Comparison of ENCODE assay signal across 16 cellular contexts in genomic region chrX:103734125-103734760, GRCh38. TPM values are rescaled to one million over a fixed set of nuclear protein-coding genes. Genes with fewer than 3 reads are reported as not detected.
A peak's percentile ranks its signal among the peaks of the same experiment; 100 is the strongest.
DNase-seq lines count a peak whose midpoint lies in the region; ATAC-seq and TF ChIP-seq lines count a peak whose summit lies in the region.
"Had no signal": no experiment of that assay in that cellular context is flagged by ENCODE, and none has a peak within 500 bp of the region (broad histone marks: within the 10 kb centered on the region; RNA-seq: fewer than 3 reads in every experiment).

No MANE protein-coding gene starts in this region.

- H3K4me1 Mint-ChIP-seq in activated naive CD8-positive, alpha-beta T cell treated with anti-CD3 and anti-CD28 coated beads, Interleukin-2, amount 50 U/mL, for 24 hours: peaks cover 9% of the 10 kb centered on the region

- no peaks in the 10 kb centered on the region for H3K36me3 ChIP-seq in right atrium auricular region

- H3K36me3 Mint-ChIP-seq in activated naive CD8-positive, alpha-beta T cell treated with anti-CD3 and anti-CD28 coated beads, Interleukin-2, amount 50 U/mL, for 24 hours (ENCODE audit: low read depth): no peaks in the 10 kb centered on the region
- H3K36me3 Mint-ChIP-seq: naive B cell had no signal

- TF ChIP-seq CTCF in right atrium auricular region (IDR thresholded peaks at IDR 0.05): no peak

- H3K4me1 ChIP-seq in right atrium auricular region: peaks cover 0 to 6% of the 10 kb centered on the region in 2 donors
- H3K4me1 ChIP-seq: body of pancreas had no signal

- peaks cover 3% of the 10 kb centered on the region for H3K27me3 Mint-ChIP-seq in activated naive CD8-positive, alpha-beta T cell treated with anti-CD3 and anti-CD28 coated beads, Interleukin-2, amount 50 U/mL, for 24 hours

- no peaks in the 10 kb centered on the region for H3K9me3 ChIP-seq in right atrium auricular region
- H3K9me3 ChIP-seq: body of pancreas had no signal

- H3K4me3 Mint-ChIP-seq in activated naive CD8-positive, alpha-beta T cell treated with anti-CD3 and anti-CD28 coated beads, Interleukin-2, amount 50 U/mL, for 24 hours: no peak overlapping the region
- H3K4me3 Mint-ChIP-seq: activated T-cell treated with anti-CD3 and anti-CD28 coated beads, Interleukin-2, amount 50 U/mL, for 24 hours; naive B cell had no signal

- no peaks in the 10 kb centered on the region for H3K9me3 Mint-ChIP-seq in activated naive CD8-positive, alpha-beta T cell treated with anti-CD3 and anti-CD28 coated beads, Interleukin-2, amount 50 U/mL, for 24 hours
- H3K9me3 Mint-ChIP-seq: activated T-cell treated with anti-CD3 and anti-CD28 coated beads, Interleukin-2, amount 50 U/mL, for 24 hours had no signal

- ATAC-seq in activated naive CD8-positive, alpha-beta T cell treated with anti-CD3 and anti-CD28 coated beads, Interleukin-2, amount 50 U/mL, for 24 hours: peak; percentile 90
- no peak for ATAC-seq in HG02970 (IDR thresholded peaks at IDR 0.05; ENCODE audit: low FRiP score, unreplicated experiment)
- ATAC-seq: body of pancreas, left colon, SK-N-SH treated with all-trans-retinoic acid at 6 μM for 48 hours had no signal

- H3K27ac Mint-ChIP-seq in activated naive CD8-positive, alpha-beta T cell treated with anti-CD3 and anti-CD28 coated beads, Interleukin-2, amount 50 U/mL, for 24 hours: no peak overlapping the region
- H3K27ac Mint-ChIP-seq: activated T-cell treated with anti-CD3 and anti-CD28 coated beads, Interleukin-2, amount 50 U/mL, for 24 hours had no signal

- DNase-seq in NCI-H748 (lab: John Stamatoyannopoulos, UW; ENCODE audit: unreplicated experiment): peak; percentile 1
- no peak for DNase-seq in NCI-H748 treated with DMSO at 0.1 percent for 48 hours (lab: John Stamatoyannopoulos, UW)
- peak in 2 of 3 experiments; percentile 37 to 71 for DNase-seq in NCI-H1417 (lab: John Stamatoyannopoulos, UW)
- DNase-seq in activated naive CD8-positive, alpha-beta T cell treated with anti-CD3 and anti-CD28 coated beads, Interleukin-2, amount 50 U/mL, for 24 hours: peak; percentile 1
- DNase-seq in lung microvascular endothelial cell (ENCODE audit: low read depth in 2 of 2): peak; percentile 24 to 35
- DNase-seq in right atrium auricular region (ENCODE audit: low spot score): no peak
- no peak for DNase-seq in iPS-NIHi11 (ENCODE audit: low spot score)
- DNase-seq: activated T-cell treated with anti-CD3 and anti-CD28 coated beads, Interleukin-2, amount 50 U/mL, for 24 hours; body of pancreas; H7; left colon; naive B cell; NCI-H1694; retina had no signal

- H3K4me3 ChIP-seq in right atrium auricular region: no peak overlapping the region
- H3K4me3 ChIP-seq: body of pancreas had no signal

- no peak overlapping the region for H3K27ac ChIP-seq in right atrium auricular region
- H3K27ac ChIP-seq: body of pancreas had no signal

- H3K27me3 ChIP-seq in right atrium auricular region: no peaks in the 10 kb centered on the region
- H3K27me3 ChIP-seq: body of pancreas had no signal

RNA-seq across cellular contexts. Expression of gene TMEM31, which starts 23.5 kb away (rescaled TPM):
- total RNA-seq in lung microvascular endothelial cell (0.22 TPM in 1 of 2 replicates, not detected in the other), right atrium auricular region (not detected)
- total RNA-seq: body of pancreas, left colon had no signal

RNA-seq across cellular contexts. Expression of gene PLP1, which starts 42.4 kb away (rescaled TPM):
- total RNA-seq in lung microvascular endothelial cell (0.65 TPM in 1 of 2 replicates, not detected in the other), right atrium auricular region (10 to 100 TPM; 10.6 to 11.9 TPM)

RNA-seq across cellular contexts. Expression of gene MORF4L2, which starts 47.7 kb away (rescaled TPM):
- total RNA-seq in lung microvascular endothelial cell: 351 and 368 TPM in 2 replicates
- total RNA-seq in right atrium auricular region: 100 to 1,000 TPM; 193 to 198 TPM

Comparison
In these comparisons a context has a peak if more than half of its experiments do, and no peak if none do; other contexts are left out.
1. DNase-seq: peak in NCI-H748 (single experiment), NCI-H1417 (2 of 3), activated naive CD8-positive, alpha-beta T cell treated with anti-CD3 and anti-CD28 coated beads, Interleukin-2, amount 50 U/mL, for 24 hours (single experiment) and lung microvascular endothelial cell (2 of 2); none in NCI-H748 treated with DMSO at 0.1 percent for 48 hours (single experiment), right atrium auricular region (single experiment) and iPS-NIHi11 (single experiment).